In the genomic region with DNA sequence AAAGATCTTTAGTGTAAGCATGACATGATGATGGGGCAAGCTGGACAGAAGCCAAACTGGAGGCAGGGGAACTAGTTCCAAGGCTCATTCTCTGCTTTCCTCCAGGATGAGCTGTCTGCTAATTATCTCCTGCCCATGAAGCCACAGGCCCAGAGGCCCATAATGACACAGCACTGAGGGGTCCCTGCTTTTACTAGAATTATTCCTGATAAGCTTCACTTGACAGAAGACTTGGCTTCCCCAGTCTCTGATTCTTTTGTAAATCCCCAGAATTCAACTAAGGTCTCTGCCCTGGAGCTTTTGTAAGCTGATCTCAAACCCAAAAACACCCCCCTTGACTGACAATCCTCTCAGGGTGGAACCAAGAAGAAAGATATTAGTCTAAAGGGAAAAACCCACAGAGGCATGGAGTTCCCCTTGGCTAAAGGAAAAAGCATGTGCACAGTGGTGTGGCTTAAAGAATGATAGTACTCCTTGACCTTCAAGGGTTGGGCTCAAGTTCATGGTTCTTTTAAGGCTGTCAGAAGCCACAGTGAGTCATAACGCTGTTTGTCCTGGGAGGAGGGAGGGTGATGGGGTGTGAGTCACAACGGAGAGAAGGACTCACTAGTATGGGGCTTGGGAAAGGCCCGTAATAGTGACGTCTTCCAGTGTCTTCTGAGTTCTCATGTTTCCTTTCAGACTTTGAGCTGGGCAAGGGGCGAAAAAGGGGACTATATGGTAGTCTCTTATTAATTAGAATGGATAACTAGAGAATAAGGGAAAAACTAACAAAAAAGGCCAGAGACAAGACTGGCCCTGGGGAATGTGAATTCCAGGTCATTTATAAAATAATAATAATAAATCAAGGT, we compare ENCODE assay signal across 8 cellular contexts.
DNase-seq lines count a peak whose midpoint lies in the region; ATAC-seq and TF ChIP-seq lines count a peak whose summit lies in the region.

No MANE protein-coding gene starts in this region.

- no peak for TF ChIP-seq CTCF in right atrium auricular region (IDR thresholded peaks at IDR 0.05)
- TF ChIP-seq CTCF in CD8-positive, alpha-beta T cell (IDR thresholded peaks at IDR 0.05): no peak

- no peak overlapping the region for H3K4me3 Mint-ChIP-seq in CD8-positive, alpha-beta T cell

- peaks cover 32% of the 10 kb centered on the region for H3K27me3 Mint-ChIP-seq in CD8-positive, alpha-beta T cell (ENCODE audit: low read depth)

- DNase-seq in GDM1 (lab: John Stamatoyannopoulos, UW): peak; percentile 22
- DNase-seq in HUDEP-2 (lab: John Stamatoyannopoulos, UW; ENCODE audit: unreplicated experiment in 76 of 76): peak in 63 of 76 experiments; percentile 2 to 83 (median 39)
- DNase-seq in activated T-cell treated with anti-CD3 and anti-CD28 coated beads for 4 hours: peak; percentile 16
- DNase-seq in right atrium auricular region (ENCODE audit: low spot score): peak; percentile 65
- peak in 2 of 3 experiments; percentile 3 to 7 for DNase-seq in stimulated activated CD4-positive, alpha-beta T cell treated with anti-CD3 and anti-CD28 coated beads, TNF-alpha, amount 100 ng/mL, for 4 hours (ENCODE audit: low read depth in 3 of 3)
- no peak for DNase-seq in G401 (ENCODE audit: low spot score)
- DNase-seq in CD8-positive, alpha-beta T cell: no peak

- H3K4me3 ChIP-seq in right atrium auricular region: no peak overlapping the region
- no peak overlapping the region for H3K4me3 ChIP-seq in CD8-positive, alpha-beta T cell (ENCODE audit: low read depth, low read length)

- POLR2A ChIA-PET in CD8-positive, alpha-beta T cell (lab: Charles Lee): no interaction called here

- H3K36me3 ChIP-seq in right atrium auricular region: no peaks in the 10 kb centered on the region
- H3K36me3 ChIP-seq in CD8-positive, alpha-beta T cell (ENCODE audit: insufficient read depth, low read length): no peaks in the 10 kb centered on the region

- H3K4me1 Mint-ChIP-seq in CD8-positive, alpha-beta T cell (ENCODE audit: low read depth): no peaks in the 10 kb centered on the region

- H3K27ac Mint-ChIP-seq in CD8-positive, alpha-beta T cell: no peak overlapping the region

- CTCF ChIA-PET in CD8-positive, alpha-beta T cell (lab: Charles Lee): no interaction called here

- H3K27ac ChIP-seq in right atrium auricular region: peak overlapping the region; percentile 3 to 41
- H3K27ac ChIP-seq in CD8-positive, alpha-beta T cell (ENCODE audit: low read depth, low read length): no peak overlapping the region

- ATAC-seq in GM21576 (IDR thresholded peaks at IDR 0.05; ENCODE audit: unreplicated experiment): peak; percentile 98
- ATAC-seq in CD8-positive, alpha-beta T cell: no peak

- in situ Hi-C loops in G401 (cut with HindIII; ENCODE audit: low sequenced_read_pairs): no loop called here

- H3K27me3 ChIP-seq in right atrium auricular region: no peaks in the 10 kb centered on the region
- no peaks in the 10 kb centered on the region for H3K27me3 ChIP-seq in CD8-positive, alpha-beta T cell (ENCODE audit: insufficient read depth, low read length)

- H3K4me1 ChIP-seq in right atrium auricular region: peaks cover 0 to 7% of the 10 kb centered on the region in 2 donors
- no peaks in the 10 kb centered on the region for H3K4me1 ChIP-seq in CD8-positive, alpha-beta T cell (ENCODE audit: insufficient read depth, low read length)

- H3K9me3 ChIP-seq in right atrium auricular region: no peaks in the 10 kb centered on the region
- no peaks in the 10 kb centered on the region for H3K9me3 ChIP-seq in CD8-positive, alpha-beta T cell (ENCODE audit: low read length)

- no peaks in the 10 kb centered on the region for H3K36me3 Mint-ChIP-seq in CD8-positive, alpha-beta T cell

- intact Hi-C loops in CD8-positive, alpha-beta T cell (cut with DNase I, micrococcal nuclease): no loop called here

- no peaks in the 10 kb centered on the region for H3K9me3 Mint-ChIP-seq in CD8-positive, alpha-beta T cell

Comparison
In these comparisons a context has a peak if more than half of its experiments do, and no peak if none do; other contexts are left out.
1. DNase-seq: peak in GDM1 (single experiment), HUDEP-2 (63 of 76), activated T-cell treated with anti-CD3 and anti-CD28 coated beads for 4 hours (single experiment), right atrium auricular region (single experiment) and stimulated activated CD4-positive, alpha-beta T cell treated with anti-CD3 and anti-CD28 coated beads, TNF-alpha, amount 100 ng/mL, for 4 hours (2 of 3); none in G401 (single experiment) and CD8-positive, alpha-beta T cell (0 of 7).